ENCODE assay signal across 8 cellular contexts in the genomic region with DNA sequence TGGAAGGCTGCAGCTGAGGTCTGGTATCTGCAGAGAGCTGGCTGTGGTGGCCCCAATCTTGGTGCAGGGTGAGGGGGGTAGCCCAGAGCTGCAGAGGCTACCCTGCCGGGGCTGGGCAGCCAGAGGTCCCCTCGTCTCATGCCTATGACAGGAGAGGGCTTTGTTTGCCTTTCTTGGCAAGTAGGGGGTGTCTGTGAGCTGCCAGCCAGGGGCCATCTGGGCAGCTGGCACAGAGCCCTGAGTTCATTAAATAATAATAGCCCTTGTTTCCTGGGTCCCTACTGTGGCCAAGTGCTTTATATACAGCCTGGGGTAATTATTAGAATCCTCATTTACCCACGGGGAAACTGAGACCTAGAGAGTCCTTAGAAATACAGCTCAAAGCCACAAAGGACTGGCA.
A peak's percentile ranks its signal among the peaks of the same experiment; 100 is the strongest.
DNase-seq lines count a peak whose midpoint lies in the region; ATAC-seq and TF ChIP-seq lines count a peak whose summit lies in the region.

No MANE protein-coding gene starts in this region.

- H3K27ac ChIP-seq in Peyer's patch = peak overlapping the region in 3 of 4 donors; percentile 20 to 95 (median 72)
- no peak overlapping the region for H3K27ac ChIP-seq in tibial nerve

- H3K9me3 ChIP-seq in Peyer's patch (no peaks in the 10 kb centered on the region), tibial nerve (no peaks in the 10 kb centered on the region)

- ATAC-seq in activated T-cell treated with anti-CD3 and anti-CD28 coated beads, Interleukin-2, amount 50 U/mL, for 4 hours = no peak

- H3K27me3 Mint-ChIP-seq in activated T-cell treated with anti-CD3 and anti-CD28 coated beads, Interleukin-2, amount 50 U/mL, for 24 hours = no peaks in the 10 kb centered on the region
- H3K27me3 Mint-ChIP-seq in activated T-cell treated with anti-CD3 and anti-CD28 coated beads, Interleukin-2, amount 50 U/mL, for 4 hours (ENCODE audit: low read depth) = no peaks in the 10 kb centered on the region

- H3K27ac Mint-ChIP-seq in activated T-cell treated with anti-CD3 and anti-CD28 coated beads, Interleukin-2, amount 50 U/mL, for 24 hours = peak overlapping the region; percentile 8

- H3K4me3 ChIP-seq in Peyer's patch (no peak overlapping the region), tibial nerve (no peak overlapping the region)

- H3K9me3 Mint-ChIP-seq in activated T-cell treated with anti-CD3 and anti-CD28 coated beads, Interleukin-2, amount 50 U/mL, for 24 hours = no peaks in the 10 kb centered on the region
- H3K9me3 Mint-ChIP-seq in activated T-cell treated with anti-CD3 and anti-CD28 coated beads, Interleukin-2, amount 50 U/mL, for 4 hours = no peaks in the 10 kb centered on the region

- H3K36me3 Mint-ChIP-seq in activated T-cell treated with anti-CD3 and anti-CD28 coated beads, Interleukin-2, amount 50 U/mL, for 24 hours (ENCODE audit: low read depth) = peaks cover 84% of the 10 kb centered on the region
- peaks cover 32% of the 10 kb centered on the region for H3K36me3 Mint-ChIP-seq in activated T-cell treated with anti-CD3 and anti-CD28 coated beads, Interleukin-2, amount 50 U/mL, for 4 hours (ENCODE audit: insufficient read depth)

- 33 to 48% methylated on average over 3 of the region's 3 CpGs for WGBS in tibial nerve, 2 donors

- H3K27me3 ChIP-seq in Peyer's patch = no peaks in the 10 kb centered on the region
- H3K27me3 ChIP-seq in tibial nerve = no peaks in the 10 kb centered on the region

- H3K36me3 ChIP-seq in Peyer's patch (no peaks in the 10 kb centered on the region), tibial nerve (no peaks in the 10 kb centered on the region)

- no peaks in the 10 kb centered on the region for H3K4me1 Mint-ChIP-seq in activated T-cell treated with anti-CD3 and anti-CD28 coated beads, Interleukin-2, amount 50 U/mL, for 24 hours (ENCODE audit: low read depth)
- H3K4me1 Mint-ChIP-seq in activated T-cell treated with anti-CD3 and anti-CD28 coated beads, Interleukin-2, amount 50 U/mL, for 4 hours (ENCODE audit: low read depth) = no peaks in the 10 kb centered on the region

- H3K4me1 ChIP-seq in Peyer's patch = peaks cover 0 to 10% (median 0%) of the 10 kb centered on the region in 4 donors
- H3K4me1 ChIP-seq in tibial nerve = peaks cover 0 to 13% (median 0%) of the 10 kb centered on the region in 4 donors

- intact Hi-C loops in head of caudate nucleus (cut with DNase I) = no loop called here

- TF ChIP-seq POLR2A in Peyer's patch (IDR thresholded peaks at IDR 0.05) (no peak), tibial nerve (IDR thresholded peaks at IDR 0.05) (no peak)

- peak in 1 of 2 donors; percentile 53 for TF ChIP-seq EP300 in tibial nerve (IDR thresholded peaks at IDR 0.05)

- H3K4me3 Mint-ChIP-seq in activated T-cell treated with anti-CD3 and anti-CD28 coated beads, Interleukin-2, amount 50 U/mL, for 24 hours = no peak overlapping the region
- no peak overlapping the region for H3K4me3 Mint-ChIP-seq in activated T-cell treated with anti-CD3 and anti-CD28 coated beads, Interleukin-2, amount 50 U/mL, for 4 hours

- no peak for DNase-seq in activated T-cell treated with anti-CD3 and anti-CD28 coated beads, Interleukin-2, amount 50 U/mL, for 24 hours
- DNase-seq in activated T-cell treated with anti-CD3 and anti-CD28 coated beads, Interleukin-2, amount 50 U/mL, for 4 hours = no peak
- DNase-seq in Peyer's patch = peak in 1 of 3 donors; percentile 56
- peak; percentile 58 to 96 (median 89) for DNase-seq in head of caudate nucleus
- no peak for DNase-seq in tibial nerve (ENCODE audit: low spot score in 2 of 2)
- no peak for DNase-seq in T-helper 9 cell
- no peak for DNase-seq in stimulated activated CD4-positive, alpha-beta T cell treated with anti-CD3 and anti-CD28 coated beads, Interleukin-1b, Interleukin-23, amount 100 ng/mL, for 48 hours
- DNase-seq in stimulated activated CD4-positive, alpha-beta T cell treated with anti-CD3 and anti-CD28 coated beads, Interleukin-12 subunit alpha, Interleukin-12 subunit beta, amount 100 ng/mL, for 4 hours = no peak

- TF ChIP-seq CTCF in Peyer's patch (IDR thresholded peaks at IDR 0.05) (peak in 3 of 6 experiments; percentile 29 to 42 (median 32)), tibial nerve (IDR thresholded peaks at IDR 0.05) (peak in 3 of 5 experiments; percentile 10 to 41 (median 12))

Comparison
In these comparisons a context has a peak if more than half of its experiments do, and no peak if none do; other contexts are left out.
1. DNase-seq: peak in head of caudate nucleus (42 of 42); none in activated T-cell treated with anti-CD3 and anti-CD28 coated beads, Interleukin-2, amount 50 U/mL, for 24 hours (single experiment), activated T-cell treated with anti-CD3 and anti-CD28 coated beads, Interleukin-2, amount 50 U/mL, for 4 hours (single experiment), tibial nerve (0 of 2), T-helper 9 cell (single experiment), stimulated activated CD4-positive, alpha-beta T cell treated with anti-CD3 and anti-CD28 coated beads, Interleukin-1b, Interleukin-23, amount 100 ng/mL, for 48 hours (single experiment) and stimulated activated CD4-positive, alpha-beta T cell treated with anti-CD3 and anti-CD28 coated beads, Interleukin-12 subunit alpha, Interleukin-12 subunit beta, amount 100 ng/mL, for 4 hours (single experiment).
2. H3K27ac ChIP-seq: peak in Peyer's patch (3 of 4); none in tibial nerve (0 of 4).